In the genomic region with DNA sequence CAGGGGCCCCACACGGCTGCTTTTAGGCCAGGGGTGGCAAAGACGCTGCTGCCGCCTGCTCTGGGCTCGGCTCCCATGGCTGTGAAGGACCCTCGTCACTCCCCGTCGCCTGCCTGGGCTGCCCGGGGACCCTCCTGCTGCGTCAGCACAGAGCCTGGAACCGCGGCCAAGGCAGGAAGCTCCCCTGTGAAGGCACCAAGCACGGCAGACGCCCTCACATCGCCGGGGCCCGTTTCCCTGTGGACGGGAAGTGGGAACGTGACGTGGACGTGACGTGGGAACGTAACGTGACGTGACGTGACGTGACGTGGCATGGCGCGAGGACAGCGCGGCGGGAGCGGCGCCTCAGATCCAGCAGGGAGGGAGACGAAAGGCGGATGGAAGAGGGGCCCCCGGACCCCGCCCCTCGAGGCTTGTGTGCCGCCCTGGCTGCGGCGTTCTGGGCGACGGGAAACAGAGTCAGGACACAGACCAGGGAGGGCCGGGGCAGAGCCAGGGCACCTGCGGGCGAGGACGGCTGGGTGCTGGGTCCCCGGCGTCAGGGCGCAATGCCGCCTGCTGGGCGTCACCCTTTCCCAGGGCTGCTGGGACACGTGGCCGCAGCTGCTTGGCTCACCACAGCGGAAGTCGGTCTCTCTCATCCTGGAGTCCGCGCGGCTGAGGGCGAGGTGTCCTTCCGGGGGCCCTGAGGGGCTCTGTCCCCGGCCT, we compare ENCODE assay signal across 22 cellular contexts. TPM values are rescaled to one million over a fixed set of nuclear protein-coding genes. Genes with fewer than 3 reads are reported as not detected.
DNase-seq lines count a peak whose midpoint lies in the region; ATAC-seq, FAIRE-seq and TF ChIP-seq lines count a peak whose summit lies in the region.
"Had no signal": no experiment of that assay in that cellular context is flagged by ENCODE, and none has a peak within 500 bp of the region (broad histone marks: within the 10 kb centered on the region; RNA-seq: fewer than 3 reads in every experiment).

No MANE protein-coding gene starts in this region.

- H3K27ac ChIP-seq in RWPE2 (ENCODE audit: poor library complexity, severe bottlenecking) (no peak overlapping the region), HepG2 (ENCODE audit: extremely low read length, insufficient read depth, low read length) (no peak overlapping the region), transverse colon (no peak overlapping the region), thyroid gland (no peak overlapping the region), stomach (no peak overlapping the region)
- H3K27ac ChIP-seq: A549, cardiac muscle cell, heart left ventricle, prostate gland, skin epidermis had no signal

- ATAC-seq in RWPE2 (ENCODE audit: low read depth) (no peak), HepG2 (no peak)
- ATAC-seq: A549; heart left ventricle; stimulated activated naive B cell treated with anti-CD40 and anti-IgM and Interleukin-4, amounts not matched to agents 10 μg/mL and 1 μg/mL and 100 μg/mL, for 72 hours had no signal

- H3K36me3 ChIP-seq in RWPE2 (ENCODE audit: low read depth) (no peaks in the 10 kb centered on the region), HepG2 (replicated peaks in 1 of 2; ENCODE audit: control insufficient read depth in 1 of 2, insufficient read depth in 2 of 2, low read length in 2 of 2) (no peaks in the 10 kb centered on the region), transverse colon (no peaks in the 10 kb centered on the region), thyroid gland (no peaks in the 10 kb centered on the region), stomach (no peaks in the 10 kb centered on the region)
- H3K36me3 ChIP-seq: cardiac muscle cell, heart left ventricle, MG63, prostate gland had no signal

- no peak overlapping the region for H3K4me3 ChIP-seq in RWPE2 (ENCODE audit: severe bottlenecking)
- H3K4me3 ChIP-seq in HepG2 (replicated peaks in 1 of 3; ENCODE audit: insufficient read depth in 1 of 3, low read depth in 2 of 3, low read length in 3 of 3): no peak overlapping the region
- no peak overlapping the region for H3K4me3 ChIP-seq in transverse colon
- no peak overlapping the region for H3K4me3 ChIP-seq in thyroid gland (replicated peaks in 1 of 3)
- no peak overlapping the region for H3K4me3 ChIP-seq in stomach
- H3K4me3 ChIP-seq: A549, cardiac muscle cell, heart left ventricle, MG63, prostate gland, skin epidermis had no signal

- FAIRE-seq in HepG2 (lab: Jason Lieb, UNC): no peak
- FAIRE-seq: A549, RCC 7860 had no signal

- H3K9ac ChIP-seq in HepG2 (ENCODE audit: insufficient read depth, low read depth, low read length): no peak overlapping the region

- no peaks in the 10 kb centered on the region for H3K79me2 ChIP-seq in HepG2 (ENCODE audit: insufficient read depth, low read length)

- H3K4me2 ChIP-seq in HepG2 (ENCODE audit: low read depth, low read length): no peak overlapping the region
- H3K4me2 ChIP-seq: A549 had no signal

- in situ Hi-C loops in HepG2 (cut with HindIII; ENCODE audit: extremely low pct_ligation_motif_present, low pct_unique_long_range_greater_than_20kb): no loop called here
- in situ Hi-C loops in transverse colon (cut with MboI; ENCODE audit: low pct_ligation_motif_present in 1 of 4, low pct_unique_long_range_greater_than_20kb in 1 of 4, low sequenced_read_pairs in 3 of 4): loop anchor here in 1 of 4 donors (25.0 kb wide), 1 partner anchor 266 kb away; no protein-coding TSS in a partner anchor

- POLR2A ChIA-PET in HepG2 (lab: Yijun Ruan, JAX): no interaction called here

- BruUV-seq in HepG2 (replicated peaks; lab: Mats Ljungman, UMichigan): no TSS peak

- intact Hi-C loops in HepG2 (cut with micrococcal nuclease; ENCODE audit: unreplicated experiment): no loop called here
- intact Hi-C loops in transverse colon (cut with DNase I; ENCODE audit: low total_unique reads): no loop called here
- intact Hi-C loops in thyroid gland (cut with DNase I): no loop called here
- intact Hi-C loops in stomach (cut with DNase I; ENCODE audit: low total_unique reads): no loop called here

- TF ChIP-seq EP300 in HepG2 (IDR thresholded peaks at IDR 0.05; ENCODE audit: low read depth in 2 of 2, low read length in 2 of 2) (no peak), HepG2 (CRISPR knock-in tag; IDR thresholded peaks at IDR 0.05; ENCODE audit: borderline replicate concordance) (no peak), transverse colon (IDR thresholded peaks at IDR 0.05; ENCODE audit: low read depth) (no peak), stomach (IDR thresholded peaks at IDR 0.05) (no peak)

- CTCF ChIA-PET in HepG2 (lab: Yijun Ruan, JAX; ENCODE audit: low intra/inter-chr PET ratio, low total read pairs): no interaction called here

- TF ChIP-seq RAD21 in HepG2 (CRISPR knock-in tag; IDR thresholded peaks at IDR 0.05): no peak

- H3K27me3 ChIP-seq in RWPE2 (ENCODE audit: insufficient read depth, poor library complexity, severe bottlenecking) (peaks cover 25% of the 10 kb centered on the region), HepG2 (ENCODE audit: control insufficient read depth in 1 of 2, insufficient read depth in 2 of 2, low read length in 2 of 2) (peaks cover 6 to 87% of the 10 kb centered on the region in 2 experiments; a peak in 4 of 5 replicates), transverse colon (peaks cover 9% of the 10 kb centered on the region), thyroid gland (no peaks in the 10 kb centered on the region), stomach (peaks cover 0 to 46% (median 3%) of the 10 kb centered on the region in 3 donors)
- H3K27me3 ChIP-seq: cardiac muscle cell had no signal

- H4K20me1 ChIP-seq in HepG2 (ENCODE audit: insufficient read depth, low read length): no peaks in the 10 kb centered on the region

- H3K4me1 ChIP-seq in RWPE2 (ENCODE audit: insufficient read depth, poor library complexity, severe bottlenecking): no peaks in the 10 kb centered on the region
- no peaks in the 10 kb centered on the region for H3K4me1 ChIP-seq in HepG2 (ENCODE audit: insufficient read depth, low read length)
- no peaks in the 10 kb centered on the region for H3K4me1 ChIP-seq in transverse colon
- no peaks in the 10 kb centered on the region for H3K4me1 ChIP-seq in thyroid gland
- no peaks in the 10 kb centered on the region for H3K4me1 ChIP-seq in stomach
- H3K4me1 ChIP-seq: A549, Caco-2, heart left ventricle, prostate gland had no signal

- TF ChIP-seq CTCF in RWPE2 (IDR thresholded peaks at IDR 0.05; ENCODE audit: poor library complexity, severe bottlenecking) (no peak), HepG2 (CRISPR knock-in tag; IDR thresholded peaks at IDR 0.05) (no peak), transverse colon (IDR thresholded peaks at IDR 0.05) (no peak), thyroid gland (IDR thresholded peaks at IDR 0.05) (no peak), stomach (IDR thresholded peaks at IDR 0.05) (no peak)

- 23% methylated on average over 4 of the region's 63 CpGs for WGBS in HepG2 (ENCODE audit: low lambda C conversion rate)
- 89% methylated on average over 56 of the region's 63 CpGs; no CpG with 5 or more reads in 1 of the 2 donors for WGBS in transverse colon (ENCODE audit: low coverage in 1 of 2), 2 donors
- WGBS in thyroid gland, 2 donors: 90 to 92% methylated on average over 39 to 54 of the region's 63 CpGs
- 88 to 93% (median 90%) methylated on average over 45 to 63 of the region's 63 CpGs for WGBS in stomach, 5 donors

- no peak overlapping the region for H2AFZ ChIP-seq in HepG2 (ENCODE audit: low read length)

- TF ChIP-seq POLR2A in HepG2 (IDR thresholded peaks at IDR 0.05; ENCODE audit: insufficient read depth in 1 of 2, low read depth in 2 of 2, low read length in 2 of 2) (no peak), transverse colon (IDR thresholded peaks at IDR 0.05) (no peak), thyroid gland (IDR thresholded peaks at IDR 0.05) (no peak), stomach (IDR thresholded peaks at IDR 0.05) (no peak)

- peak; percentile 57 for DNase-seq in activated effector memory CD4-positive, alpha-beta T cell treated with anti-CD3 and anti-CD28 coated beads, Interleukin-2, amount 50 U/mL, for 16 hours
- DNase-seq in activated effector memory CD4-positive, alpha-beta T cell treated with Interleukin-2 at 50 U/mL for 16 hours: no peak
- peak; percentile 68 for DNase-seq in RWPE2 (ENCODE audit: low spot score)
- DNase-seq in HepG2 (ENCODE audit: low spot score): no peak
- DNase-seq in transverse colon: peak; percentile 5
- DNase-seq in thyroid gland: no peak
- DNase-seq in HPDE6-E6E7 (ENCODE audit: extremely low spot score): no peak
- DNase-seq in stomach: no peak
- DNase-seq: activated CD4-positive, alpha-beta T cell treated with anti-CD3 and anti-CD28 coated beads, Interleukin-2, amount 10 ng/mL, durations not matched to agents 7 days and 5 days; NCI-H1417 treated with DMSO at 0.1 percent for 48 hours; NCI-H2107; NCI-H510A; stimulated activated CD4-positive, alpha-beta T cell treated with anti-CD3 and anti-CD28 coated beads, Interleukin-2, amount 100 ng/mL, for 24 hours; stimulated activated naive B cell treated with anti-CD40 and anti-IgM and Interleukin-4, amounts not matched to agents 10 μg/mL and 1 μg/mL and 100 μg/mL, for 72 hours had no signal

- H3K9me3 ChIP-seq in RWPE2 (ENCODE audit: severe bottlenecking) (no peaks in the 10 kb centered on the region), HepG2 (ENCODE audit: low read length) (no peaks in the 10 kb centered on the region), transverse colon (no peaks in the 10 kb centered on the region), thyroid gland (no peaks in the 10 kb centered on the region), stomach (no peaks in the 10 kb centered on the region)
- H3K9me3 ChIP-seq: A549, prostate gland had no signal

RNA-seq across cellular contexts. Expression of gene MRPL36, which starts 53.1 kb away (rescaled TPM):
- total RNA-seq in HepG2 (2016; rRNA removed; fragmentation: Illumina TruSeq; extraction: Trizol) (113 and 135 TPM in 2 replicates), transverse colon (10 to 100 TPM; 26.7 to 37.4 (median 32.7) TPM), thyroid gland (10 to 100 TPM; 10.4 to 41.7 (median 33.6) TPM), stomach (10 to 100 TPM in 4 of 5 donors, 1 to 10 TPM in 1; 4.9 to 96.9 (median 26.7) TPM)
- total RNA-seq in HepG2 (2016; cell fraction: cytosol; rRNA removed; fragmentation: Illumina TruSeq; extraction: Trizol; ENCODE audit: low read depth): 108 and 113 TPM in 2 replicates
- 108 and 154 TPM in 2 replicates for total RNA-seq in HepG2 (2016; cell fraction: insoluble cytoplasmic fraction; rRNA removed; fragmentation: Illumina TruSeq; extraction: Trizol)
- 76.0 and 81.1 TPM in 2 replicates for total RNA-seq in HepG2 (2016; cell fraction: membrane; rRNA removed; fragmentation: Illumina TruSeq; extraction: Trizol)
- 37.1 and 47.0 TPM in 2 replicates for total RNA-seq in HepG2 (2016; cell fraction: nucleus; rRNA removed; fragmentation: Illumina TruSeq; extraction: Trizol)
- polyA plus RNA-seq in HepG2 (2011; rRNA removed) (70.5 and 71.3 TPM in 2 replicates), stomach (100 to 1,000 TPM in 1 of 3 donors, 10 to 100 TPM in 2; 67.4 to 101 (median 90.0) TPM)
- polyA plus RNA-seq in HepG2 (2011; cell fraction: cytosol; rRNA removed): 65.9 and 74.3 TPM in 2 replicates
- 25.2 and 29.0 TPM in 2 replicates for polyA plus RNA-seq in HepG2 (2011; cell fraction: nucleus; rRNA removed)
- polyA plus RNA-seq in HepG2 (2012): 59.1 and 65.6 TPM in 2 replicates
- polyA plus RNA-seq in HepG2 (2016; cell fraction: cytosol; fragmentation: Illumina TruSeq; extraction: Trizol; ENCODE audit: low read depth): 88.2 and 98.8 TPM in 2 replicates
- polyA plus RNA-seq in HepG2 (2016; cell fraction: insoluble cytoplasmic fraction; fragmentation: Illumina TruSeq; extraction: Trizol; ENCODE audit: low read depth): 150 and 160 TPM in 2 replicates
- polyA plus RNA-seq in HepG2 (2016; cell fraction: membrane; fragmentation: Illumina TruSeq; extraction: Trizol; ENCODE audit: low read depth): 60.1 and 66.8 TPM in 2 replicates
- polyA plus RNA-seq in HepG2 (2016; cell fraction: nucleus; fragmentation: Illumina TruSeq; extraction: Trizol; ENCODE audit: insufficient read depth, low read depth): 65.9 and 77.9 TPM in 2 replicates
- polyA minus RNA-seq in HepG2 (2011; rRNA and poly(A)+ RNA removed; ENCODE audit: low replicate concordance): 30.3 and 163 TPM in 2 replicates
- polyA minus RNA-seq in HepG2 (2011; cell fraction: cytosol; rRNA and poly(A)+ RNA removed): 21.5 and 22.2 TPM in 2 replicates
- polyA minus RNA-seq in HepG2 (2011; cell fraction: nucleus; rRNA and poly(A)+ RNA removed): 21.4 and 25.5 TPM in 2 replicates

RNA-seq across cellular contexts. Expression of gene NDUFS6, which starts 54.7 kb away (rescaled TPM):
- total RNA-seq in HepG2 (2016; rRNA removed; fragmentation: Illumina TruSeq; extraction: Trizol) (50.4 and 63.7 TPM in 2 replicates), transverse colon (100 to 1,000 TPM in 1 of 4 donors, 10 to 100 TPM in 3; 36.4 to 133 (median 66.4) TPM), thyroid gland (100 to 1,000 TPM in 1 of 4 donors, 10 to 100 TPM in 3; 35.8 to 127 (median 54.4) TPM), stomach (10 to 100 TPM in 4 of 5 donors, not detected in 1; 12.8 to 86.0 (median 39.7) TPM)
- total RNA-seq in HepG2 (2016; cell fraction: cytosol; rRNA removed; fragmentation: Illumina TruSeq; extraction: Trizol; ENCODE audit: low read depth): 15.2 and 15.4 TPM in 2 replicates
- 53.0 and 63.5 TPM in 2 replicates for total RNA-seq in HepG2 (2016; cell fraction: insoluble cytoplasmic fraction; rRNA removed; fragmentation: Illumina TruSeq; extraction: Trizol)
- 25.8 and 27.4 TPM in 2 replicates for total RNA-seq in HepG2 (2016; cell fraction: membrane; rRNA removed; fragmentation: Illumina TruSeq; extraction: Trizol)
- total RNA-seq in HepG2 (2016; cell fraction: nucleus; rRNA removed; fragmentation: Illumina TruSeq; extraction: Trizol): 17.5 and 20.2 TPM in 2 replicates
- polyA plus RNA-seq in HepG2 (2011; rRNA removed) (22.2 and 23.7 TPM in 2 replicates), stomach (10 to 100 TPM; 92.6 to 95.0 (median 93.3) TPM)
- 72.6 and 97.8 TPM in 2 replicates for polyA plus RNA-seq in HepG2 (2011; cell fraction: cytosol; rRNA removed)
- 21.7 and 33.4 TPM in 2 replicates for polyA plus RNA-seq in HepG2 (2011; cell fraction: nucleus; rRNA removed)
- 46.4 and 50.3 TPM in 2 replicates for polyA plus RNA-seq in HepG2 (2012)
- 27.6 and 35.6 TPM in 2 replicates for polyA plus RNA-seq in HepG2 (2016; cell fraction: cytosol; fragmentation: Illumina TruSeq; extraction: Trizol; ENCODE audit: low read depth)
- polyA plus RNA-seq in HepG2 (2016; cell fraction: insoluble cytoplasmic fraction; fragmentation: Illumina TruSeq; extraction: Trizol; ENCODE audit: low read depth): 110 and 131 TPM in 2 replicates
- 36.7 and 40.8 TPM in 2 replicates for polyA plus RNA-seq in HepG2 (2016; cell fraction: membrane; fragmentation: Illumina TruSeq; extraction: Trizol; ENCODE audit: low read depth)
- 54.4 and 56.6 TPM in 2 replicates for polyA plus RNA-seq in HepG2 (2016; cell fraction: nucleus; fragmentation: Illumina TruSeq; extraction: Trizol; ENCODE audit: insufficient read depth, low read depth)
- 9.7 and 41.7 TPM in 2 replicates for polyA minus RNA-seq in HepG2 (2011; rRNA and poly(A)+ RNA removed; ENCODE audit: low replicate concordance)
- polyA minus RNA-seq in HepG2 (2011; cell fraction: cytosol; rRNA and poly(A)+ RNA removed): 11.4 and 22.6 TPM in 2 replicates
- 8.5 and 11.5 TPM in 2 replicates for polyA minus RNA-seq in HepG2 (2011; cell fraction: nucleus; rRNA and poly(A)+ RNA removed)

Comparison
In these comparisons a context has a peak if more than half of its experiments do, and no peak if none do; other contexts are left out.
1. DNase-seq: peak in activated effector memory CD4-positive, alpha-beta T cell treated with anti-CD3 and anti-CD28 coated beads, Interleukin-2, amount 50 U/mL, for 16 hours (single experiment), RWPE2 (single experiment) and transverse colon (single experiment); none in activated effector memory CD4-positive, alpha-beta T cell treated with Interleukin-2 at 50 U/mL for 16 hours (single experiment), HepG2 (single experiment), thyroid gland (0 of 2), HPDE6-E6E7 (single experiment) and stomach (single experiment).